ENCODE assay signal across 1 cellular context in genomic region chr2:10439185-10439879, GRCh38.
A peak's percentile ranks its signal among the peaks of the same experiment; 100 is the strongest.
TF ChIP-seq lines count a peak whose summit lies in the region.

No MANE protein-coding gene starts in this region.

TF ChIP-seq in K562, 482 proteins besides CTCF, POLR2A, EP300 and RAD21 (continued from another document and continues in another):
- no peak for TF ChIP-seq CUX1 (CRISPR knock-in tag; IDR thresholded peaks at IDR 0.05)
- TF ChIP-seq ZBTB33 (CRISPR knock-in tag; IDR thresholded peaks at IDR 0.05) = no peak
- TF ChIP-seq TAF15 (IDR thresholded peaks at IDR 0.05; ENCODE audit: low read depth, low read length) = no peak
- no peak for TF ChIP-seq NUFIP1 (IDR thresholded peaks at IDR 0.05; ENCODE audit: partially characterized antibody)
- no peak for TF ChIP-seq MAZ (CRISPR knock-in tag; conservative IDR thresholded peaks at IDR 0.05 in 1 of 2, IDR thresholded peaks at IDR 0.05 in 1 of 2)
- TF ChIP-seq PKNOX1 (IDR thresholded peaks at IDR 0.05) = no peak
- no peak for TF ChIP-seq MAFG (tag; conservative IDR thresholded peaks at IDR 0.05)
- no peak for TF ChIP-seq ZZZ3 (IDR thresholded peaks at IDR 0.05)
- TF ChIP-seq TCF7L2 (IDR thresholded peaks at IDR 0.05; ENCODE audit: low read depth, low read length) = no peak
- TF ChIP-seq RAD51 (IDR thresholded peaks at IDR 0.05; ENCODE audit: borderline replicate concordance, low read depth) = no peak
- no peak for TF ChIP-seq ZNF282 (CRISPR knock-in tag; IDR thresholded peaks at IDR 0.05)
- TF ChIP-seq E2F5 (CRISPR knock-in tag; IDR thresholded peaks at IDR 0.05) = peak; percentile 49; the same call in 1 of the 2 replicates
- TF ChIP-seq BCL6 (CRISPR knock-in tag; IDR thresholded peaks at IDR 0.05) = no peak
- no peak for TF ChIP-seq IRF2 (CRISPR knock-in tag; IDR thresholded peaks at IDR 0.05)
- TF ChIP-seq ZNF551 (CRISPR knock-in tag; IDR thresholded peaks at IDR 0.05) = no peak
- no peak for TF ChIP-seq CHCHD3 (CRISPR knock-in tag; IDR thresholded peaks at IDR 0.05)
- TF ChIP-seq ZNF24 (IDR thresholded peaks at IDR 0.05) = no peak
- TF ChIP-seq IRF1 (CRISPR knock-in tag; IDR thresholded peaks at IDR 0.05; ENCODE audit: borderline replicate concordance) = no peak
- TF ChIP-seq MCM7 (IDR thresholded peaks at IDR 0.05) = no peak
- TF ChIP-seq ZNF217 (CRISPR knock-in tag; IDR thresholded peaks at IDR 0.05) = no peak
- TF ChIP-seq DLX4 (CRISPR knock-in tag; IDR thresholded peaks at IDR 0.05) = no peak
- no peak for TF ChIP-seq E2F4 (CRISPR knock-in tag; IDR thresholded peaks at IDR 0.05; ENCODE audit: low read depth)
- TF ChIP-seq ZKSCAN1 (IDR thresholded peaks at IDR 0.05; ENCODE audit: low read depth, low read length) = 0 out of 2 replicates have a peak, but pooled peaks have one; percentile 44
- no peak for TF ChIP-seq ZNF707 (CRISPR knock-in tag; conservative IDR thresholded peaks at IDR 0.05)
- no peak for TF ChIP-seq ZEB2 (IDR thresholded peaks at IDR 0.05)
- no peak for TF ChIP-seq JUNB (CRISPR knock-in tag; conservative IDR thresholded peaks at IDR 0.05)
- TF ChIP-seq BRCA1 (IDR thresholded peaks at IDR 0.05) = no peak
- no peak for TF ChIP-seq BRCA1 (CRISPR knock-in tag; IDR thresholded peaks at IDR 0.05)
- no peak for TF ChIP-seq ZNF655 (CRISPR knock-in tag; IDR thresholded peaks at IDR 0.05)
- no peak for TF ChIP-seq HNRNPL (IDR thresholded peaks at IDR 0.05; ENCODE audit: low read depth, low read length)
- no peak for TF ChIP-seq KDM5B (IDR thresholded peaks at IDR 0.05; ENCODE audit: insufficient replicate concordance, low read depth, low read length)
- TF ChIP-seq HNRNPK (IDR thresholded peaks at IDR 0.05; ENCODE audit: low read depth, low read length, poor library complexity, severe bottlenecking) = no peak
- no peak for TF ChIP-seq ZNF561 (CRISPR knock-in tag; conservative IDR thresholded peaks at IDR 0.05)
- TF ChIP-seq POLR3A (IDR thresholded peaks at IDR 0.05; ENCODE audit: borderline replicate concordance, extremely low read depth, insufficient read depth, insufficient read length) = no peak
- no peak for TF ChIP-seq BDP1 (IDR thresholded peaks at IDR 0.05; ENCODE audit: insufficient read depth, insufficient read length)
- no peak for TF ChIP-seq PML (IDR thresholded peaks at IDR 0.05; ENCODE audit: low read length)
- TF ChIP-seq DMBX1 (CRISPR knock-in tag; IDR thresholded peaks at IDR 0.05; ENCODE audit: borderline replicate concordance) = no peak
- TF ChIP-seq CHAMP1 (IDR thresholded peaks at IDR 0.05) = no peak
- TF ChIP-seq ILK (tag; IDR thresholded peaks at IDR 0.05; ENCODE audit: borderline replicate concordance, low read depth) = no peak
- no peak for TF ChIP-seq SMAD3 (CRISPR knock-in tag; conservative IDR thresholded peaks at IDR 0.05)
- no peak for TF ChIP-seq STAT6 (CRISPR knock-in tag; IDR thresholded peaks at IDR 0.05)
- no peak for TF ChIP-seq PPARD (CRISPR knock-in tag; IDR thresholded peaks at IDR 0.05)
- TF ChIP-seq POLR2AphosphoS5 (IDR thresholded peaks at IDR 0.05; ENCODE audit: control insufficient read depth, insufficient read depth, low read depth, low read length) = peak; percentile 38; the same call in 1 of the 2 replicates
- TF ChIP-seq UBTF (IDR thresholded peaks at IDR 0.05; ENCODE audit: borderline replicate concordance in 1 of 2, low read depth in 2 of 2, low read length in 2 of 2) = no peak
